In genomic region chr1:232628335-232629214, GRCh38 we compare ENCODE assay signal across 8 cellular contexts.
DNase-seq lines count a peak whose midpoint lies in the region; ATAC-seq lines count a peak whose summit lies in the region.

No MANE protein-coding gene starts in this region.

- H3K9ac ChIP-seq in iPS-15b (ENCODE audit: low read depth, low read length) = no peak overlapping the region

- H3K9me3 ChIP-seq in iPS-15b (ENCODE audit: control insufficient read depth, insufficient read depth, low read length) = no peaks in the 10 kb centered on the region

- no peak for ATAC-seq in HG03442 (IDR thresholded peaks at IDR 0.05; ENCODE audit: unreplicated experiment)

- H3K4me3 ChIP-seq in iPS-15b (ENCODE audit: low read depth, low read length) (peak overlapping the region; percentile 45), skin epidermis (peak overlapping the region; percentile 63 to 83 (median 71))

- DNase-seq in NCI-H1105 treated with DMSO at 0.1 percent for 48 hours (lab: John Stamatoyannopoulos, UW) = peak; percentile 23
- DNase-seq in NCI-H1105 (lab: John Stamatoyannopoulos, UW) = no peak
- peak; percentile 43 for DNase-seq in NAMALWA (ENCODE audit: low spot score)
- DNase-seq in amniotic stem cell (lab: John Stamatoyannopoulos, UW) = peak; percentile 33
- no peak for DNase-seq in GF-D8 (lab: John Stamatoyannopoulos, UW)

- no peaks in the 10 kb centered on the region for H3K36me3 ChIP-seq in iPS-15b (ENCODE audit: control insufficient read depth, insufficient read depth, low read length)

- peak overlapping the region in 19 of 21 experiments; percentile 22 to 90 (median 82) for H3K27ac ChIP-seq in skin epidermis

- no peaks in the 10 kb centered on the region for H3K4me1 ChIP-seq in iPS-15b (ENCODE audit: control insufficient read depth, insufficient read depth, low read length)

- H3K27me3 ChIP-seq in iPS-15b (ENCODE audit: control insufficient read depth, insufficient read depth, low read length) = peaks cover 25% of the 10 kb centered on the region

Comparison
In these comparisons a context has a peak if more than half of its experiments do, and no peak if none do; other contexts are left out.
1. DNase-seq: peak in NCI-H1105 treated with DMSO at 0.1 percent for 48 hours (single experiment), NAMALWA (single experiment) and amniotic stem cell (single experiment); none in NCI-H1105 (single experiment) and GF-D8 (single experiment).